In genomic region chr2:16641509-16641908, GRCh38 we compare ENCODE assay signal across 20 cellular contexts. TPM values are rescaled to one million over a fixed set of nuclear protein-coding genes. Genes with fewer than 3 reads are reported as not detected.
DNase-seq lines count a peak whose midpoint lies in the region; ATAC-seq and TF ChIP-seq lines count a peak whose summit lies in the region.
"Had no signal": no experiment of that assay in that cellular context is flagged by ENCODE, and none has a peak within 500 bp of the region (broad histone marks: within the 10 kb centered on the region; RNA-seq: fewer than 3 reads in every experiment).

No MANE protein-coding gene starts in this region.

- H3K4me3 ChIP-seq in heart left ventricle (no peak overlapping the region), mesenchymal stem cell (ENCODE audit: insufficient read depth in 1 of 2, low read depth in 1 of 2, low read length in 2 of 2) (peak overlapping the region in 1 of 2 experiments; percentile 15), uterus (no peak overlapping the region)
- H3K4me3 ChIP-seq: GM12878 had no signal

- peak overlapping the region in 1 of 2 experiments; percentile 8 for H2BK12ac ChIP-seq in mesenchymal stem cell (ENCODE audit: low read length in 2 of 2)

- no peaks in the 10 kb centered on the region for H3K27me3 ChIP-seq in heart left ventricle
- no peaks in the 10 kb centered on the region for H3K27me3 ChIP-seq in mesenchymal stem cell (ENCODE audit: control insufficient read depth in 1 of 2, insufficient read depth in 1 of 2, low read length in 2 of 2)
- H3K27me3 ChIP-seq in uterus = no peaks in the 10 kb centered on the region
- H3K27me3 ChIP-seq: BE2C had no signal

- no peak overlapping the region for H2AK5ac ChIP-seq in mesenchymal stem cell (ENCODE audit: low read length, severe bottlenecking)

- H2BK15ac ChIP-seq in mesenchymal stem cell (ENCODE audit: low read depth, poor library complexity, severe bottlenecking) = no peak overlapping the region

- H2AFZ ChIP-seq in mesenchymal stem cell (ENCODE audit: low read depth, low read length) = no peak overlapping the region

- H2BK5ac ChIP-seq in mesenchymal stem cell (ENCODE audit: low read depth, low read length, poor library complexity, severe bottlenecking) = no peak overlapping the region

- no peak overlapping the region for H3K23ac ChIP-seq in mesenchymal stem cell (ENCODE audit: low read length in 2 of 2)

- no peak for DNase-seq in heart left ventricle
- DNase-seq in left ventricle myocardium superior = no peak
- peak in 2 of 61 donors; percentile 32 to 56 for DNase-seq in caudate nucleus (lab: John Stamatoyannopoulos, UW)
- DNase-seq in mesenchymal stem cell = no peak
- no peak for DNase-seq in uterus
- DNase-seq in posterior cingulate gyrus = no peak
- DNase-seq: BE2C; CD4-positive, alpha-beta memory T cell; GF-D8; GOT3; MM.1S; NCI-H1105 treated with DMSO at 0.1 percent for 48 hours; NCI-H187; NCI-H2107; NCI-H510A; NCI-H748 treated with DMSO at 0.1 percent for 48 hours; NK-92 treated with Interleukin-12 subunit alpha and Interleukin-12 subunit beta, amount 100 ng/mL, for 24 hours had no signal

- H3K4me2 ChIP-seq in mesenchymal stem cell (ENCODE audit: low read length, poor library complexity, severe bottlenecking) = no peak overlapping the region

- H3K79me1 ChIP-seq in mesenchymal stem cell (replicated peaks; ENCODE audit: low read length, poor library complexity, severe bottlenecking) = peaks cover 24% of the 10 kb centered on the region

- TF ChIP-seq POLR2A in heart left ventricle (IDR thresholded peaks at IDR 0.05) = no peak
- TF ChIP-seq POLR2A in uterus (IDR thresholded peaks at IDR 0.05) = no peak

- no peak overlapping the region for H4K91ac ChIP-seq in mesenchymal stem cell (ENCODE audit: low read length)

- no peak overlapping the region for H3K14ac ChIP-seq in mesenchymal stem cell (ENCODE audit: low read length in 2 of 2)

- H3K27ac ChIP-seq in heart left ventricle (peak overlapping the region in 7 of 12 donors; percentile 4 to 61 (median 35)), caudate nucleus (ENCODE audit: low read depth, low read length) (peak overlapping the region; percentile 61), mesenchymal stem cell (ENCODE audit: low read length, poor library complexity, severe bottlenecking) (no peak overlapping the region), uterus (peak overlapping the region; percentile 28 to 58)

- 90 to 100% (median 98%) methylated on average over 2 of the region's 2 CpGs for WGBS in heart left ventricle, 4 donors
- 100% methylated on average over 1 of the region's 2 CpGs for WGBS in mesenchymal stem cell

- H3K9ac ChIP-seq in mesenchymal stem cell (ENCODE audit: low read length) = peak overlapping the region; percentile 53

- H3K4me1 ChIP-seq in heart left ventricle (peaks cover 0 to 56% (median 15%) of the 10 kb centered on the region in 12 donors), mesenchymal stem cell (ENCODE audit: control insufficient read depth, insufficient read depth, low read depth, low read length) (peaks cover 22% of the 10 kb centered on the region), uterus (peaks cover 12 to 19% of the 10 kb centered on the region in 2 donors)
- H3K4me1 ChIP-seq: BE2C had no signal

- peak overlapping the region in 1 of 2 experiments; percentile 69 for H3K18ac ChIP-seq in mesenchymal stem cell (ENCODE audit: low read depth in 1 of 2, low read length in 2 of 2)

- H3K9me3 ChIP-seq in heart left ventricle (no peaks in the 10 kb centered on the region), mesenchymal stem cell (ENCODE audit: control insufficient read depth, low read length) (peaks cover 2% of the 10 kb centered on the region), uterus (no peaks in the 10 kb centered on the region)
- H3K9me3 ChIP-seq: BE2C had no signal

- ATAC-seq in heart left ventricle (no peak), left ventricle myocardium superior (no peak), GM19324 (IDR thresholded peaks at IDR 0.05; ENCODE audit: low FRiP score, unreplicated experiment) (no peak), SK-N-SH treated with all-trans-retinoic acid at 6 μM for 48 hours (no peak)
- ATAC-seq: GM12878 had no signal

- no peak overlapping the region for H4K8ac ChIP-seq in mesenchymal stem cell (ENCODE audit: low read length)

- H3K4ac ChIP-seq in mesenchymal stem cell (ENCODE audit: low read depth in 1 of 2, low read length in 2 of 2) = peak overlapping the region; percentile 68 to 79

- TF ChIP-seq CTCF in heart left ventricle (IDR thresholded peaks at IDR 0.05) = no peak
- TF ChIP-seq CTCF in uterus (IDR thresholded peaks at IDR 0.05) = no peak

- no peak overlapping the region for H2BK120ac ChIP-seq in mesenchymal stem cell (ENCODE audit: low read depth, low read length)

- H3K36me3 ChIP-seq in heart left ventricle (peaks cover 0 to 30% (median 0%) of the 10 kb centered on the region in 9 donors), mesenchymal stem cell (ENCODE audit: control insufficient read depth in 1 of 2, insufficient read depth in 2 of 2, low read depth in 1 of 2, low read length in 2 of 2) (peaks cover 4 to 17% of the 10 kb centered on the region in 2 experiments), uterus (no peaks in the 10 kb centered on the region)
- H3K36me3 ChIP-seq: BE2C had no signal

- intact Hi-C loops in heart left ventricle (cut with DNase I) = no loop called here
- intact Hi-C loops in left ventricle myocardium superior (cut with micrococcal nuclease) = no loop called here
- intact Hi-C loops in uterus (cut with DNase I; ENCODE audit: low total_unique reads) = no loop called here
- intact Hi-C loops in posterior cingulate gyrus (cut with DNase I) = no loop called here

TF ChIP-seq in SK-N-SH treated with all-trans-retinoic acid at 6 μM for 48 hours, 23 proteins besides CTCF, POLR2A, EP300 and RAD21:
- TF ChIP-seq BACH2 (CRISPR knock-in tag; IDR thresholded peaks at IDR 0.05; ENCODE audit: borderline replicate concordance) (no peak), ZFP30 (CRISPR knock-in tag; IDR thresholded peaks at IDR 0.05) (no peak), CREB5 (CRISPR knock-in tag; IDR thresholded peaks at IDR 0.05; ENCODE audit: low read depth) (no peak), TSHZ2 (CRISPR knock-in tag; IDR thresholded peaks at IDR 0.05) (no peak)
TF ChIP-seq in SK-N-SH treated with all-trans-retinoic acid at 6 μM for 48 hours: peak in this region for 0.

RNA-seq across cellular contexts. Expression of gene CYRIA, which starts 24.1 kb away (rescaled TPM):
- total RNA-seq in heart left ventricle (10 to 100 TPM in 2 of 9 donors, 1 to 10 TPM in 6, under 1 TPM in 1; 0.86 to 19.9 (median 3.0) TPM), left ventricle myocardium superior (4.6 TPM), uterus (10 to 100 TPM in 1 of 4 donors, 1 to 10 TPM in 3; 4.4 to 29.6 (median 8.1) TPM)
- 1 to 10 TPM in 1 of 2 donors, under 1 TPM in 1; 0.95 to 1.6 TPM for polyA plus RNA-seq in heart left ventricle
- polyA plus RNA-seq in mesenchymal stem cell (2013, experiment 1 of 2) = 12.5 TPM
- polyA plus RNA-seq in mesenchymal stem cell (2013, experiment 2 of 2) = 14.3 TPM
